ENCODE assay signal across 8 cellular contexts in genomic region chr9:131608469-131609115, GRCh38.
A peak's percentile ranks its signal among the peaks of the same experiment; 100 is the strongest.
DNase-seq lines count a peak whose midpoint lies in the region; ATAC-seq, FAIRE-seq and TF ChIP-seq lines count a peak whose summit lies in the region.

No MANE protein-coding gene starts in this region.

- H3K23me2 ChIP-seq in H1 (ENCODE audit: low read depth, low read length), result no peaks in the 10 kb centered on the region

- H4K91ac ChIP-seq in H1 (replicated peaks; ENCODE audit: insufficient read length, low read length), result peak overlapping the region; percentile 87

- no peaks in the 10 kb centered on the region for H4K20me1 ChIP-seq in H1 (replicated peaks in 1 of 2; ENCODE audit: control insufficient read depth in 1 of 2, insufficient read depth in 2 of 2, low read length in 2 of 2)

- H3K9ac ChIP-seq in H1 (replicated peaks in 1 of 4; ENCODE audit: extremely low read depth in 1 of 4, low read depth in 3 of 4, low read length in 3 of 4), result peak overlapping the region in 3 of 4 experiments; percentile 10 to 53 (median 46); a peak in 4 of 7 replicates

- POLR2A ChIA-PET in H1 (lab: Charles Lee; ENCODE audit: partially characterized antibody) (interaction anchor here (0.6 to 1.9 kb wide), 10 partner anchors 15 to 169 kb away, joined by 3 to 7 read pairs (median 3); no protein-coding TSS in a partner anchor), GM10248 (lab: Yijun Ruan, JAX) (no interaction called here)

- H3K27ac Mint-ChIP-seq in memory B cell, result peak overlapping the region; percentile 64

- peak in 1 of 2 experiments; percentile 67; a peak in 1 of 3 replicates for TF ChIP-seq EP300 in H1 (IDR thresholded peaks at IDR 0.05; ENCODE audit: borderline replicate concordance in 1 of 2, low read depth in 2 of 2, low read length in 2 of 2)

- peak overlapping the region; percentile 50 to 56 for H3K4me2 ChIP-seq in H1 (ENCODE audit: insufficient read depth in 1 of 2, low read depth in 2 of 2, low read length in 2 of 2)

- H3K36me3 Mint-ChIP-seq in memory B cell, result peaks cover 36% of the 10 kb centered on the region

- H3K4me1 ChIP-seq in ACC112 (ENCODE audit: control insufficient read depth, insufficient read depth, low read length, unreplicated experiment) (peaks cover 27% of the 10 kb centered on the region), H1 (replicated peaks in 1 of 4; ENCODE audit: control insufficient read depth in 3 of 4, insufficient read depth in 4 of 4, low read length in 3 of 4) (peaks cover 11 to 24% (median 20%) of the 10 kb centered on the region in 4 experiments), vagina (peaks cover 40% of the 10 kb centered on the region)

- peak overlapping the region; percentile 46 for H3K4me3 ChIP-seq in ACC112 (ENCODE audit: low read depth, low read length)
- H3K4me3 ChIP-seq in H1 (ENCODE audit: extremely low read depth in 1 of 4, insufficient read depth in 2 of 4, low read depth in 3 of 4, low read length in 4 of 4), result 0 out of 8 replicates have a peak overlapping the region, but pooled peaks of 1 of the 4 experiments have one; percentile 1
- H3K4me3 ChIP-seq in vagina, result peak overlapping the region in 1 of 2 donors; percentile 14

- H2BK120ac ChIP-seq in H1 (replicated peaks; ENCODE audit: low read depth, low read length), result peak overlapping the region; percentile 72

- H3K27me3 Mint-ChIP-seq in memory B cell, result no peaks in the 10 kb centered on the region

- no peak overlapping the region for H4K5ac ChIP-seq in H1 (ENCODE audit: insufficient read length, low read depth, low read length)

- H2BK12ac ChIP-seq in H1 (ENCODE audit: low read depth, low read length), result peak overlapping the region; percentile 95

- peak overlapping the region; percentile 68; the same call in 1 of the 2 replicates for H2AK5ac ChIP-seq in H1 (ENCODE audit: low read depth, low read length)

- peak overlapping the region; percentile 64 for H2BK5ac ChIP-seq in H1 (ENCODE audit: low read depth, low read length)

- peak overlapping the region; percentile 86 for H3K18ac ChIP-seq in H1 (ENCODE audit: extremely low read depth, low read length)

- peak overlapping the region; percentile 64 for H3K27ac ChIP-seq in ACC112 (ENCODE audit: low read depth, low read length)
- peak overlapping the region; percentile 74 for H3K27ac ChIP-seq in H1 (ENCODE audit: low read depth, low read length)
- H3K27ac ChIP-seq in vagina, result peak overlapping the region; percentile 87

- TF ChIP-seq RAD21 in H1 (IDR thresholded peaks at IDR 0.05 in 1 of 2, conservative IDR thresholded peaks at IDR 0.05 in 1 of 2; ENCODE audit: low read depth in 2 of 2, low read length in 2 of 2), result no peak; a peak in 3 of 4 replicates

- no peaks in the 10 kb centered on the region for H3K9me3 Mint-ChIP-seq in memory B cell

- H2AFZ ChIP-seq in ACC112 (ENCODE audit: low read length, unreplicated experiment), result no peak overlapping the region
- H2AFZ ChIP-seq in H1 (ENCODE audit: low read length), result no peak overlapping the region

- H3K79me1 ChIP-seq in H1 (ENCODE audit: low read depth, low read length), result no peaks in the 10 kb centered on the region

- H3K9me3 ChIP-seq in H1 (ENCODE audit: insufficient read depth in 2 of 2, low read depth in 1 of 2, low read length in 1 of 2), result no peaks in the 10 kb centered on the region
- no peaks in the 10 kb centered on the region for H3K9me3 ChIP-seq in vagina

- peak; percentile 36 for FAIRE-seq in H1 (lab: Jason Lieb, UNC)

- intact Hi-C loops in vagina (cut with DNase I), result loop anchor here (10.0 kb wide), 1 partner anchor 1766 kb away; the partner anchor contains the start of genes STKLD1 and SURF4

- peaks cover 11% of the 10 kb centered on the region for H3K4me1 Mint-ChIP-seq in memory B cell

- H4K8ac ChIP-seq in H1 (ENCODE audit: extremely low read depth, insufficient read depth, low read length), result 0 out of 2 replicates have a peak overlapping the region, but pooled peaks have one; percentile 26

- no peak overlapping the region for H3K14ac ChIP-seq in H1 (ENCODE audit: insufficient read length)

- H3K56ac ChIP-seq in H1 (replicated peaks; ENCODE audit: insufficient read length, low read depth, low read length), result no peak overlapping the region

- 49% methylated on average over 13 of the region's 13 CpGs; no CpG with 5 or more reads in 1 of the 2 experiments for WGBS in H1 (ENCODE audit: extremely low coverage in 1 of 2, insufficient coverage in 1 of 2, insufficient read length in 1 of 2, insufficient replicate concordance in 2 of 2, low coverage in 1 of 2, low lambda C conversion rate in 2 of 2, missing lambda C conversion rate in 1 of 2), 2 experiments

- no peaks in the 10 kb centered on the region for H3K36me3 ChIP-seq in ACC112 (ENCODE audit: insufficient read depth, low read length)
- H3K36me3 ChIP-seq in H1 (ENCODE audit: control insufficient read depth in 2 of 4, insufficient read depth in 4 of 4, low read length in 3 of 4), result no peaks in the 10 kb centered on the region
- peaks cover 0 to 16% of the 10 kb centered on the region in 2 donors for H3K36me3 ChIP-seq in vagina

- peak; percentile 50 for DNase-seq in NCI-H1694 (lab: John Stamatoyannopoulos, UW)
- peak; percentile 63 to 72 for DNase-seq in H1 (ENCODE audit: low read depth in 1 of 2, low spot score in 2 of 2)
- no peak for DNase-seq in memory B cell (ENCODE audit: low spot score in 2 of 2)
- no peak for DNase-seq in vagina (ENCODE audit: extremely low spot score in 2 of 2)
- no peak for DNase-seq in cortex of kidney (lab: John Stamatoyannopoulos, UW)
- DNase-seq in GM10248 (ENCODE audit: extremely low spot score), result no peak

- no peak overlapping the region for H3K23ac ChIP-seq in H1 (ENCODE audit: insufficient read length)

- no peak for ATAC-seq in memory B cell (ENCODE audit: low read depth)
- ATAC-seq in GM21447 (IDR thresholded peaks at IDR 0.05; ENCODE audit: unreplicated experiment), result no peak

- H3K79me2 ChIP-seq in ACC112 (ENCODE audit: control insufficient read depth, insufficient read depth, low read length, unreplicated experiment), result no peaks in the 10 kb centered on the region
- no peaks in the 10 kb centered on the region for H3K79me2 ChIP-seq in H1 (ENCODE audit: control insufficient read depth in 1 of 2, insufficient read depth in 2 of 2, low read length in 2 of 2)

- H3K27me3 ChIP-seq in ACC112 (ENCODE audit: insufficient read depth, low read length) (no peaks in the 10 kb centered on the region), H1 (replicated peaks in 1 of 4; ENCODE audit: control insufficient read depth in 3 of 4, extremely low read depth in 1 of 4, insufficient read depth in 3 of 4, low read length in 3 of 4) (no peaks in the 10 kb centered on the region), vagina (no peaks in the 10 kb centered on the region)

- TF ChIP-seq CTCF in H1 (IDR thresholded peaks at IDR 0.05; ENCODE audit: control extremely low read depth in 1 of 3, insufficient read depth in 1 of 3, low read depth in 1 of 3, low read length in 3 of 3) (no peak), vagina (IDR thresholded peaks at IDR 0.05) (no peak), GM10248 (IDR thresholded peaks at IDR 0.05; ENCODE audit: control extremely low read depth, extremely low read depth, low read depth, missing control alignments) (no peak)

- CTCF ChIA-PET in H1 (lab: Charles Lee; ENCODE audit: partially characterized antibody), result interaction anchor here (0.7 to 3.7 kb wide), 11 partner anchors 11 to 135 kb away, joined by 3 to 12 read pairs (median 3); partner anchors contain the start of gene RAPGEF1
- CTCF ChIA-PET in GM10248 (lab: Yijun Ruan, JAX), result interaction anchor here (1.1 to 2.7 kb wide), 4 partner anchors 17 to 135 kb away, joined by 3 to 9 read pairs (median 4); no protein-coding TSS in a partner anchor

- no peak overlapping the region for H3K4me3 Mint-ChIP-seq in memory B cell

- no peak overlapping the region for H2BK15ac ChIP-seq in H1 (ENCODE audit: low read length)

- H3K4ac ChIP-seq in H1 (replicated peaks; ENCODE audit: insufficient read length, low read depth, low read length), result peak overlapping the region; percentile 58

- TF ChIP-seq POLR2A in H1 (IDR thresholded peaks at IDR 0.05; ENCODE audit: control extremely low read depth in 1 of 2, low read depth in 2 of 2, low read length in 2 of 2) (peak in 1 of 2 experiments; percentile 64; a peak in 2 of 3 replicates), vagina (IDR thresholded peaks at IDR 0.05) (no peak)

- no peak overlapping the region; the same call in 1 of the 2 replicates for H2BK20ac ChIP-seq in H1 (ENCODE audit: low read length)

TF ChIP-seq in H1, 55 proteins besides CTCF, POLR2A, EP300 and RAD21 (continues in another document):
- no peak for TF ChIP-seq HDAC2 (IDR thresholded peaks at IDR 0.05; ENCODE audit: borderline replicate concordance in 1 of 2, low read depth in 2 of 2, low read length in 2 of 2)
- TF ChIP-seq SIRT6 (IDR thresholded peaks at IDR 0.05; ENCODE audit: low read length), result no peak
- TF ChIP-seq GABPA (IDR thresholded peaks at IDR 0.05; ENCODE audit: borderline replicate concordance, insufficient read depth, low read length), result no peak; the same call in 1 of the 2 replicates
- TF ChIP-seq CTBP2 (IDR thresholded peaks at IDR 0.05; ENCODE audit: borderline replicate concordance, insufficient read depth, insufficient read length, low read length), result no peak
- TF ChIP-seq RBBP5 (IDR thresholded peaks at IDR 0.05; ENCODE audit: borderline replicate concordance, low read depth, low read length), result peak; percentile 87; the same call in 1 of the 2 replicates
- TF ChIP-seq SP1 (IDR thresholded peaks at IDR 0.05; ENCODE audit: low read depth, low read length), result peak; percentile 73; the same call in 1 of the 2 replicates
- TF ChIP-seq TBP (IDR thresholded peaks at IDR 0.05; ENCODE audit: low read depth, low read length), result peak; percentile 49; the same call in 1 of the 2 replicates
- TF ChIP-seq CEBPB (IDR thresholded peaks at IDR 0.05; ENCODE audit: low read depth, low read length), result no peak
- TF ChIP-seq NRF1 (IDR thresholded peaks at IDR 0.05; ENCODE audit: low read depth, low read length), result no peak
- TF ChIP-seq JUND (IDR thresholded peaks at IDR 0.05; ENCODE audit: low read length), result peak; percentile 62; the same call in 1 of the 2 replicates

Comparison
In these comparisons a context has a peak if more than half of its experiments do, and no peak if none do; other contexts are left out.
1. DNase-seq: peak in NCI-H1694 (single experiment) and H1 (2 of 2); none in memory B cell (0 of 2), vagina (0 of 2), cortex of kidney (single experiment) and GM10248 (single experiment).
2. Peak in every context shown above with its lines, with median percentiles within 50 percentile points of each other: H3K27ac ChIP-seq.